Comparison of ENCODE assay signal across 1 cellular context in the genomic region with DNA sequence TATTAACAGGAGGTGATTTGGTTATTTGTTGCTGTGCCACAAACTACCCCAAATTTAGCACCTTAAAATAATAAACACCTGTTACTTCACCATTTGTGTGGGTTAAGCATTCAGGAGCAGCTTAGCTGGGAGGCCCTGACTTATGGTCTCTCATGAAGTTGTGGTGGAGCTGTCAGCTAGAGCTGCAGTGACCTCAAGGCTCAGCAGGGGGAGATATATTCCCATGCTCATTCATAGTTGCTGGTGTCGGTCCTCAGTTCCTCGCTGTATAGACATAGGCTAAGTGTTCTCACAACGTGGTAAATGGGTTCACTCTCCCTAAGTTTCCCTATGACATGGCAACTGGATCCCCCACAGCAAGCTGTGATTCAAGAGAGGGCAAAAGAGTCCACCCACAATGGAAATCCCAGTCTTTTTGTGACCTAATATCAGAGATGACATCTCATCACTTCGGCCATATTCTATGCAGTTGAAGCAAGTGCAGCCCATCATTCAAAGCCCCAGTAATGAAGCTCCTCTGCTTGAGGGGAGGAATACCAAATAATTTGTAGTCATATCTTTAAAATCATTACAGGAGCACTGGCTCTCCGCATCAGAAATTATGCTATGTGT.
A peak's percentile ranks its signal among the peaks of the same experiment; 100 is the strongest.
TF ChIP-seq lines count a peak whose summit lies in the region.

No MANE protein-coding gene starts in this region.

TF ChIP-seq in K562, 482 proteins besides CTCF, POLR2A, EP300 and RAD21 (continued from another document):
- TF ChIP-seq, protein P1, sequence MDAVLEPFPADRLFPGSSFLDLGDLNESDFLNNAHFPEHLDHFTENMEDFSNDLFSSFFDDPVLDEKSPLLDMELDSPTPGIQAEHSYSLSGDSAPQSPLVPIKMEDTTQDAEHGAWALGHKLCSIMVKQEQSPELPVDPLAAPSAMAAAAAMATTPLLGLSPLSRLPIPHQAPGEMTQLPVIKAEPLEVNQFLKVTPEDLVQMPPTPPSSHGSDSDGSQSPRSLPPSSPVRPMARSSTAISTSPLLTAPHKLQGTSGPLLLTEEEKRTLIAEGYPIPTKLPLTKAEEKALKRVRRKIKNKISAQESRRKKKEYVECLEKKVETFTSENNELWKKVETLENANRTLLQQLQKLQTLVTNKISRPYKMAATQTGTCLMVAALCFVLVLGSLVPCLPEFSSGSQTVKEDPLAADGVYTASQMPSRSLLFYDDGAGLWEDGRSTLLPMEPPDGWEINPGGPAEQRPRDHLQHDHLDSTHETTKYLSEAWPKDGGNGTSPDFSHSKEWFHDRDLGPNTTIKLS (IDR thresholded peaks at IDR 0.05; ENCODE audit: borderline replicate concordance, low read depth) = no peak
- peak; percentile 58; the same call in 1 of the 2 replicates for TF ChIP-seq SMC3 (conservative IDR thresholded peaks at IDR 0.05; ENCODE audit: insufficient read depth, low read depth, low read length)
TF ChIP-seq in K562: peak in this region for 2.
